ENCODE assay signal across 29 cellular contexts in the genomic region with DNA sequence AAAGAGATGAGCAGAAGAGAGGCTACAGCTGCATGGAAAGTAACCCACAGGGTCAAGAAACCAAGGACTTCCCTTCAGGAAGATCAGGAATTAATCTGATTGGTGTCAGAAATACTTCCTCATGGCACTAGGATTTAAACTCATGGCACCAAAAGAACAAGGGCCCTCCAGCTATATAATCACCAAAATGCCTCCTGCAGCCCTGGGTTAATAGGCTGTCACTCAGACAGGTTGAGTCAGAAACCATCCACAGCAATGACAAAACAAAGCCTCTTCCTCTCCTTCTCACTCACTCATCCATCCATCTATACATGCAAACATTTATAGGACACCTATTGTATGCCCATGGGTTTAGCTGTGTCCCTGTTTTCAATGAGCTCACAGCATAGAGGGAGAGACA.
DNase-seq lines count a peak whose midpoint lies in the region; ATAC-seq, FAIRE-seq and TF ChIP-seq lines count a peak whose summit lies in the region.
"Had no signal": no experiment of that assay in that cellular context is flagged by ENCODE, and none has a peak within 500 bp of the region (broad histone marks: within the 10 kb centered on the region; RNA-seq: fewer than 3 reads in every experiment).

No MANE protein-coding gene starts in this region.

- no peaks in the 10 kb centered on the region for H3K27me3 ChIP-seq in astrocyte (ENCODE audit: insufficient read depth, low read length)
- no peaks in the 10 kb centered on the region for H3K27me3 ChIP-seq in CD8-positive, alpha-beta T cell (ENCODE audit: insufficient read depth, low read length)
- H3K27me3 ChIP-seq: Peyer's patch, sigmoid colon, tibial nerve had no signal

- H2AFZ ChIP-seq in astrocyte (ENCODE audit: low read depth, low read length) = no peak overlapping the region

- no peak for ATAC-seq in CD8-positive, alpha-beta T cell
- ATAC-seq in GM21786 (IDR thresholded peaks at IDR 0.05; ENCODE audit: unreplicated experiment) = no peak
- ATAC-seq: effector memory CD8-positive, alpha-beta T cell had no signal

- H3K9me3 ChIP-seq in astrocyte (ENCODE audit: insufficient read depth, low read depth, low read length) = no peaks in the 10 kb centered on the region
- H3K9me3 ChIP-seq in CD8-positive, alpha-beta T cell (ENCODE audit: low read length) = no peaks in the 10 kb centered on the region
- H3K9me3 ChIP-seq: neutrophil, Peyer's patch, sigmoid colon, tibial nerve had no signal

- intact Hi-C loops in CD8-positive, alpha-beta T cell (cut with DNase I, micrococcal nuclease) = no loop called here

- no peak overlapping the region for H3K27ac ChIP-seq in astrocyte (ENCODE audit: low read depth, low read length)
- no peak overlapping the region for H3K27ac ChIP-seq in CD8-positive, alpha-beta T cell (ENCODE audit: low read depth, low read length)
- H3K27ac ChIP-seq: neutrophil, Peyer's patch, sigmoid colon, tibial nerve had no signal

- H3K9me3 Mint-ChIP-seq in astrocyte (ENCODE audit: unreplicated experiment) (peaks cover 2% of the 10 kb centered on the region), osteocyte (ENCODE audit: unreplicated experiment) (no peaks in the 10 kb centered on the region)
- H3K9me3 Mint-ChIP-seq in CD8-positive, alpha-beta T cell = no peaks in the 10 kb centered on the region
- H3K9me3 Mint-ChIP-seq: activated CD4-positive, alpha-beta memory T cell treated with anti-CD3 and anti-CD28 coated beads, Interleukin-2, amount 10 ng/mL, durations not matched to agents 7 days and 5 days; activated T-helper 1 cell treated with anti-CD3 and anti-CD28 coated beads, Interleukin-12 subunit alpha, Interleukin-12 subunit beta, Interleukin-2, Interleukin-4 antibody, amounts not matched to agents 30 ng/mL and 10 ng/mL and 1 ng/mL, durations not matched to agents 14 hours and 24 hours and 36 hours; central memory CD8-positive, alpha-beta T cell; effector memory CD8-positive, alpha-beta T cell; mesothelial cell of epicardium; T-helper 2 cell treated with Interferon-gamma antibody and Interleukin-4, amounts not matched to agents 5 μg/mL and 100 μg/mL, for 36 hours had no signal

- no peaks in the 10 kb centered on the region for H3K79me2 ChIP-seq in astrocyte (ENCODE audit: insufficient read depth, low read length)

- H3K4me1 Mint-ChIP-seq in astrocyte (ENCODE audit: low read depth, unreplicated experiment) (peaks cover 31% of the 10 kb centered on the region), osteocyte (ENCODE audit: unreplicated experiment) (peaks cover 63% of the 10 kb centered on the region)
- peaks cover 2% of the 10 kb centered on the region for H3K4me1 Mint-ChIP-seq in CD8-positive, alpha-beta T cell (ENCODE audit: low read depth)
- H3K4me1 Mint-ChIP-seq: central memory CD8-positive, alpha-beta T cell had no signal

- H3K4me3 Mint-ChIP-seq in astrocyte (ENCODE audit: unreplicated experiment) = no peak overlapping the region
- no peak overlapping the region for H3K4me3 Mint-ChIP-seq in osteocyte (ENCODE audit: unreplicated experiment)
- H3K4me3 Mint-ChIP-seq in CD8-positive, alpha-beta T cell = no peak overlapping the region
- H3K4me3 Mint-ChIP-seq: activated CD4-positive, alpha-beta memory T cell treated with anti-CD3 and anti-CD28 coated beads, Interleukin-2, amount 10 ng/mL, durations not matched to agents 7 days and 5 days; activated T-helper 1 cell treated with anti-CD3 and anti-CD28 coated beads, Interleukin-12 subunit alpha, Interleukin-12 subunit beta, Interleukin-2, Interleukin-4 antibody, amounts not matched to agents 30 ng/mL and 10 ng/mL and 1 ng/mL, durations not matched to agents 14 hours and 24 hours and 36 hours; central memory CD8-positive, alpha-beta T cell; effector memory CD8-positive, alpha-beta T cell; mesothelial cell of epicardium; T-helper 2 cell treated with Interferon-gamma antibody and Interleukin-4, amounts not matched to agents 5 μg/mL and 100 μg/mL, for 36 hours had no signal

- no peak overlapping the region for H3K27ac Mint-ChIP-seq in astrocyte (ENCODE audit: unreplicated experiment)
- H3K27ac Mint-ChIP-seq in osteocyte (ENCODE audit: unreplicated experiment) = peak overlapping the region; percentile 32
- no peak overlapping the region for H3K27ac Mint-ChIP-seq in CD8-positive, alpha-beta T cell
- H3K27ac Mint-ChIP-seq: activated CD4-positive, alpha-beta memory T cell treated with anti-CD3 and anti-CD28 coated beads, Interleukin-2, amount 10 ng/mL, durations not matched to agents 7 days and 5 days; activated T-helper 1 cell treated with anti-CD3 and anti-CD28 coated beads, Interleukin-12 subunit alpha, Interleukin-12 subunit beta, Interleukin-2, Interleukin-4 antibody, amounts not matched to agents 30 ng/mL and 10 ng/mL and 1 ng/mL, durations not matched to agents 14 hours and 24 hours and 36 hours; effector memory CD8-positive, alpha-beta T cell; mesothelial cell of epicardium; progenitor cell of endocrine pancreas; T-helper 2 cell treated with Interferon-gamma antibody and Interleukin-4, amounts not matched to agents 5 μg/mL and 100 μg/mL, for 36 hours had no signal

- CTCF ChIA-PET in CD8-positive, alpha-beta T cell (lab: Charles Lee) = no interaction called here

- H3K27me3 Mint-ChIP-seq in astrocyte (ENCODE audit: low read depth, unreplicated experiment) (peaks cover 6% of the 10 kb centered on the region), osteocyte (ENCODE audit: unreplicated experiment) (no peaks in the 10 kb centered on the region)
- peaks cover 25% of the 10 kb centered on the region for H3K27me3 Mint-ChIP-seq in CD8-positive, alpha-beta T cell (ENCODE audit: low read depth)

- H3K36me3 ChIP-seq in astrocyte (ENCODE audit: insufficient read depth, low read length) = no peaks in the 10 kb centered on the region
- H3K36me3 ChIP-seq in CD8-positive, alpha-beta T cell (ENCODE audit: insufficient read depth, low read length) = no peaks in the 10 kb centered on the region
- H3K36me3 ChIP-seq: neutrophil, Peyer's patch, sigmoid colon, tibial nerve had no signal

- TF ChIP-seq CTCF in astrocyte (IDR thresholded peaks at IDR 0.05; ENCODE audit: insufficient read depth, low read depth, low read length) (no peak), osteocyte (IDR thresholded peaks at IDR 0.05) (no peak)
- TF ChIP-seq CTCF in CD8-positive, alpha-beta T cell (IDR thresholded peaks at IDR 0.05) = no peak

- H3K4me3 ChIP-seq in astrocyte (ENCODE audit: insufficient read depth, low read depth, low read length) = no peak overlapping the region
- no peak overlapping the region for H3K4me3 ChIP-seq in CD8-positive, alpha-beta T cell (ENCODE audit: low read depth, low read length)
- H3K4me3 ChIP-seq: Peyer's patch, sigmoid colon, tibial nerve had no signal

- no peak for FAIRE-seq in astrocyte (lab: Jason Lieb, UNC)
- FAIRE-seq: GM19239, H1 had no signal

- peaks cover 47% of the 10 kb centered on the region for H3K4me1 ChIP-seq in astrocyte (ENCODE audit: insufficient read depth, low read length)
- H3K4me1 ChIP-seq in CD8-positive, alpha-beta T cell (ENCODE audit: insufficient read depth, low read length) = no peaks in the 10 kb centered on the region
- H3K4me1 ChIP-seq: Peyer's patch, sigmoid colon had no signal

- H3K4me2 ChIP-seq in astrocyte (ENCODE audit: low read length) = no peak overlapping the region

- H3K9ac ChIP-seq in astrocyte (ENCODE audit: low read length) = no peak overlapping the region

- peak; percentile 58 for DNase-seq in ELR (ENCODE audit: low read depth)
- DNase-seq in M059J (ENCODE audit: low read depth) = peak; percentile 87
- peak; percentile 40 for DNase-seq in astrocyte (ENCODE audit: low read depth)
- no peak for DNase-seq in osteocyte (ENCODE audit: extremely low spot score, unreplicated experiment)
- DNase-seq in C1 segment of cervical spinal cord (lab: John Stamatoyannopoulos, UW) = no peak
- DNase-seq in CD8-positive, alpha-beta T cell = no peak
- DNase-seq: activated CD4-positive, alpha-beta memory T cell treated with anti-CD3 and anti-CD28 coated beads, Interleukin-2, amount 10 ng/mL, durations not matched to agents 7 days and 5 days; activated CD8-positive, alpha-beta memory T cell treated with anti-CD3 and anti-CD28 coated beads, Interleukin-2, amount 50 U/mL, for 4 hours; activated naive CD4-positive, alpha-beta T cell treated with Interleukin-2 at 50 U/mL for 16 hours; Calu3; DMS79; effector memory CD8-positive, alpha-beta T cell; head of caudate nucleus; islet precursor cell; NCI-H1694 treated with DMSO at 0.1 percent for 48 hours; Peyer's patch; sigmoid colon; stimulated activated CD4-positive, alpha-beta T cell treated with anti-CD3 and anti-CD28 coated beads, Interleukin-12 subunit alpha, Interleukin-12 subunit beta, amount 100 ng/mL, for 4 hours; stimulated activated CD4-positive, alpha-beta T cell treated with anti-CD3 and anti-CD28 coated beads, Interleukin-2, amount 100 ng/mL, for 48 hours had no signal

- H4K20me1 ChIP-seq in astrocyte (ENCODE audit: insufficient read depth, low read length) = no peaks in the 10 kb centered on the region

- POLR2A ChIA-PET in CD8-positive, alpha-beta T cell (lab: Charles Lee) = no interaction called here

- H3K36me3 Mint-ChIP-seq in astrocyte (ENCODE audit: low read depth, unreplicated experiment) (no peaks in the 10 kb centered on the region), osteocyte (ENCODE audit: unreplicated experiment) (no peaks in the 10 kb centered on the region)
- no peaks in the 10 kb centered on the region for H3K36me3 Mint-ChIP-seq in CD8-positive, alpha-beta T cell
- H3K36me3 Mint-ChIP-seq: mesothelial cell of epicardium had no signal

Comparison
In these comparisons a context has a peak if more than half of its experiments do, and no peak if none do; other contexts are left out.
1. DNase-seq: peak in ELR (single experiment), M059J (single experiment) and astrocyte (single experiment); none in osteocyte (single experiment), C1 segment of cervical spinal cord (0 of 14) and CD8-positive, alpha-beta T cell (0 of 7).